In genomic region chr20:12979713-12980112, GRCh38 we compare ENCODE assay signal across 2 cellular contexts. TPM values are rescaled to one million over a fixed set of nuclear protein-coding genes. Genes with fewer than 3 reads are reported as not detected.
"Had no signal": no experiment of that assay in that cellular context is flagged by ENCODE, and none has a peak within 500 bp of the region (broad histone marks: within the 10 kb centered on the region; RNA-seq: fewer than 3 reads in every experiment).

No MANE protein-coding gene starts in this region.

RNA-seq across cellular contexts. Expression of gene SPTLC3, which starts 29.1 kb away (rescaled TPM):
- total RNA-seq: natural killer cell treated with Interleukin-12 subunit alpha and Interleukin-12 subunit beta and Interleukin-15 and Interleukin-18, amount 100 ng/mL, for 72 hours had no signal
- polyA plus RNA-seq: neural cell had no signal
